Comparison of ENCODE assay signal across 9 cellular contexts in the genomic region with DNA sequence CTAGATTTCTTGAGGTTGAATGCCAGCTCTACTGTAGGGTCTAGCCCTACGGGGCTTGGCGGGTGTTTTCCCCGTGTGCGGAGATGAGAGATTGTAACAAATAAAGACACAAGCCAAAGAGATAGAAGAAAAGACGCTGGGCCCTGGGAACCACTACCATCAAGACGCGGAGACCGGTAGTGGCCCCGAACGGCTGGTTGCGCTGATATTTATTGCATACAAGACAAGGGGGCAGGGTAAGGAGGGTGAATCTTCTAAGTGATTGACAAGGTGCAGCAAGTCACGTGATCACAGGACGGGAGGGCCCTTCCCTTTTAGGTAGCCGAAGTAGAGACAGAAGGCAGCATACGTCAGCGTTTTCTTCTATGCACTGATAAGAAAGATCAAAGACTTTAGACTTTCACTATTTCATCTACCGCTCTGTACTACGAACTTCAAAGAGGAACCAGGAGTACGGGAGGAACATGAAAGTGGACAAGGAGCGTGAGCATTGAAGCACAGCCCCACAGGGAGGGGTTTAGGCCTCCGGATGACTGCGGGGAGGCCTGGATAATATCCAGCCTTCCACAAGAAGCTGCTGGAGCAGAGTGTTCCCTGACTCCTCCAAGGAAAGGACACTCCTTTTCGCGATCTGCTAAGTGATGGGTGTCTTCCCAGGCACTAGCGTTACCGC. TPM values are rescaled to one million over a fixed set of nuclear protein-coding genes. Genes with fewer than 3 reads are reported as not detected.
A peak's percentile ranks its signal among the peaks of the same experiment; 100 is the strongest.
DNase-seq lines count a peak whose midpoint lies in the region; TF ChIP-seq lines count a peak whose summit lies in the region.
"Not testable (repeated sequence)": the region's sequence is repeated elsewhere in the genome, so short reads cannot be mapped to it uniquely, and the experiment has no call there.
"Had no signal": no experiment of that assay in that cellular context is flagged by ENCODE, and none has a peak within 500 bp of the region (broad histone marks: within the 10 kb centered on the region; RNA-seq: fewer than 3 reads in every experiment).

No MANE protein-coding gene starts in this region.

- H3K4me2 ChIP-seq in Loucy (ENCODE audit: low read depth, low read length, poor library complexity, severe bottlenecking), result peak overlapping the region; percentile 72
- peak overlapping the region; percentile 70 for H3K4me2 ChIP-seq in hepatocyte
- H3K4me2 ChIP-seq in neural cell (ENCODE audit: low read length), result peak overlapping the region; percentile 72

- H3K4me1 ChIP-seq in Caco-2, result not testable (repeated sequence)
- H3K4me1 ChIP-seq in Loucy (ENCODE audit: insufficient read depth, low read length, poor library complexity, severe bottlenecking) (peaks cover 11% of the 10 kb centered on the region), hepatocyte (ENCODE audit: insufficient read depth) (peaks cover 19% of the 10 kb centered on the region)

- peak; percentile 77 to 89 for DNase-seq in Caco-2
- peak; percentile 36 to 96 (median 74) for DNase-seq in T-helper 2 cell
- DNase-seq in activated T-cell treated with anti-CD3 and anti-CD28 coated beads, Interleukin-2, amount 50 U/mL, for 1 hour, result peak; percentile 67
- peak; percentile 86 for DNase-seq in cerebellar cortex (ENCODE audit: low spot score)
- peak; percentile 84 for DNase-seq in hepatocyte (ENCODE audit: low spot score)
- DNase-seq in stimulated activated naive CD4-positive, alpha-beta T cell (lab: John Stamatoyannopoulos, UW), result peak; percentile 61 to 83 (median 71)

- intact Hi-C loops in Caco-2 (cut with micrococcal nuclease; ENCODE audit: unreplicated experiment), result loop anchor here (1.0 kb wide), 1 partner anchor 89 kb away; no protein-coding TSS in a partner anchor

- WGBS in hepatocyte (ENCODE audit: low lambda C conversion rate, missing lambda C conversion rate), result 8% methylated on average over 26 of the region's 26 CpGs

- H3K36me3 Mint-ChIP-seq in Caco-2 (ENCODE audit: insufficient read depth, unreplicated experiment), result peaks cover 14% of the 10 kb centered on the region

- H3K4me3 Mint-ChIP-seq in Caco-2 (ENCODE audit: unreplicated experiment), result peak overlapping the region; percentile 72

- TF ChIP-seq CTCF in Caco-2 (IDR thresholded peaks at IDR 0.05; ENCODE audit: insufficient read depth in 1 of 2, low read depth in 1 of 2, low read length in 1 of 2, severe bottlenecking in 1 of 2, unreplicated experiment in 1 of 2); Loucy (conservative IDR thresholded peaks at IDR 0.05; ENCODE audit: low read length); hepatocyte (IDR thresholded peaks at IDR 0.05; ENCODE audit: poor library complexity); neural cell (IDR thresholded peaks at IDR 0.05; ENCODE audit: poor library complexity, severe bottlenecking): not testable (repeated sequence)

- H3K36me3 ChIP-seq in Caco-2 (ENCODE audit: control insufficient read depth, insufficient read depth, low read length); Loucy (ENCODE audit: insufficient read depth, low read length); hepatocyte (replicated peaks; ENCODE audit: insufficient read depth, low read depth); neural cell (ENCODE audit: insufficient read depth, low read length): not testable (repeated sequence)

- H3K27ac ChIP-seq in hepatocyte, result peak overlapping the region; percentile 73
- H3K27ac ChIP-seq in neural cell (ENCODE audit: low read length), result peak overlapping the region; percentile 48

- POLR2A ChIA-PET in Caco-2 (lab: Charles Lee), result not testable (repeated sequence)

- not testable (repeated sequence) for H3K9me3 Mint-ChIP-seq in Caco-2 (ENCODE audit: unreplicated experiment)

- H3K9me3 ChIP-seq in Caco-2; Loucy (ENCODE audit: insufficient read depth, low read depth, low read length); hepatocyte (ENCODE audit: low read depth); neural cell (ENCODE audit: low read length): not testable (repeated sequence)

- TF ChIP-seq EP300 in neural cell (conservative IDR thresholded peaks at IDR 0.05; ENCODE audit: poor library complexity, severe bottlenecking), result not testable (repeated sequence)

- peak overlapping the region; percentile 30 for H3K4me3 ChIP-seq in Caco-2 (ENCODE audit: low read depth, low read length)
- peak overlapping the region; percentile 61 for H3K4me3 ChIP-seq in Loucy (ENCODE audit: low read length, poor library complexity, severe bottlenecking)
- not testable (repeated sequence) for H3K4me3 ChIP-seq in hepatocyte
- H3K4me3 ChIP-seq in neural cell (ENCODE audit: low read length), result peak overlapping the region; percentile 61

- H3K9ac ChIP-seq in Loucy (ENCODE audit: low read depth, low read length, poor library complexity, severe bottlenecking), result peak overlapping the region; percentile 6
- H3K9ac ChIP-seq in neural cell (ENCODE audit: low read length), result peak overlapping the region; percentile 53

- BruUV-seq in Caco-2 (replicated peaks; lab: Mats Ljungman, UMichigan), result not testable (repeated sequence)

- not testable (repeated sequence) for H3K27me3 Mint-ChIP-seq in Caco-2 (ENCODE audit: insufficient read depth, unreplicated experiment)

- not testable (repeated sequence) for H3K27me3 ChIP-seq in Caco-2 (replicated peaks; ENCODE audit: control insufficient read depth, insufficient read depth, low read length); Loucy (ENCODE audit: insufficient read depth, low read length, poor library complexity, severe bottlenecking)
- H3K27me3 ChIP-seq in hepatocyte (peaks cover 13% of the 10 kb centered on the region), neural cell (ENCODE audit: insufficient read depth, low read depth, low read length) (peaks cover 44% of the 10 kb centered on the region)

- CTCF ChIA-PET in Caco-2 (lab: Charles Lee), result interaction anchor here (0.6 to 1.8 kb wide), 6 partner anchors 11 to 297 kb away, joined by 3 to 30 read pairs (median 6); partner anchors contain the start of genes ASGR2 and SLC16A13

- H4K20me1 ChIP-seq in Loucy (ENCODE audit: insufficient read depth, low read length, poor library complexity, severe bottlenecking); hepatocyte (ENCODE audit: insufficient read depth, poor library complexity, severe bottlenecking); neural cell (ENCODE audit: insufficient read depth): not testable (repeated sequence)

- not testable (repeated sequence) for H3F3A ChIP-seq in Loucy (ENCODE audit: low read depth); neural cell (ENCODE audit: insufficient read depth, low read length, poor library complexity, severe bottlenecking)

- not testable (repeated sequence) for H3K79me2 ChIP-seq in Loucy (ENCODE audit: insufficient read depth, low read length); hepatocyte; neural cell (replicated peaks; ENCODE audit: insufficient read depth, low read length)

- H2AFZ ChIP-seq in Loucy (ENCODE audit: low read length), result peak overlapping the region; percentile 75
- H2AFZ ChIP-seq in hepatocyte, result peak overlapping the region; percentile 42
- peak overlapping the region; percentile 56 for H2AFZ ChIP-seq in neural cell (ENCODE audit: low read depth, low read length)

- peak overlapping the region; percentile 95 for H3K27ac Mint-ChIP-seq in Caco-2 (ENCODE audit: unreplicated experiment)

- not testable (repeated sequence) for H3K9me2 ChIP-seq in Loucy (replicated peaks; ENCODE audit: low read depth, low read length); hepatocyte (replicated peaks; ENCODE audit: insufficient read depth); neural cell (ENCODE audit: insufficient read depth, low read length)

- H3K4me1 Mint-ChIP-seq in Caco-2 (ENCODE audit: low read depth, unreplicated experiment), result not testable (repeated sequence)

- TF ChIP-seq RAD21 in neural cell (conservative IDR thresholded peaks at IDR 0.05), result not testable (repeated sequence)

RNA-seq across cellular contexts. Expression of gene SLC16A11, which starts 3.0 kb away (rescaled TPM):
- total RNA-seq in Caco-2 (2022) (0.35 and 0.43 TPM in 2 replicates), hepatocyte (0.93 TPM in 1 of 2 replicates, not detected in the other)
- polyA plus RNA-seq in hepatocyte (2.4 and 3.6 TPM in 2 replicates), neural cell (not detected in 2 replicates)
- not detected in 2 replicates for polyA minus RNA-seq in neural cell
- polyA plus RNA-seq: BJ had no signal

RNA-seq across cellular contexts. Expression of gene SLC16A13, which starts 11.0 kb away (rescaled TPM):
- total RNA-seq in Caco-2 (2022), result 7.1 and 8.7 TPM in 2 replicates
- total RNA-seq in hepatocyte, result 6.2 TPM in 2 replicates
- 18.8 and 21.1 TPM in 2 replicates for polyA plus RNA-seq in hepatocyte
- 0.90 TPM in 1 of 2 replicates, not detected in the other for polyA plus RNA-seq in neural cell
- 1.2 and 2.2 TPM in 2 replicates for polyA minus RNA-seq in neural cell

RNA-seq across cellular contexts. Expression of gene BCL6B, which starts 24.0 kb away (rescaled TPM):
- total RNA-seq in Caco-2 (2022) (not detected in 2 replicates), hepatocyte (0.53 and 1.1 TPM in 2 replicates)
- polyA plus RNA-seq in hepatocyte (0.95 and 1.1 TPM in 2 replicates), neural cell (not detected in 2 replicates)
- not detected in 2 replicates for polyA minus RNA-seq in neural cell
- polyA plus RNA-seq: BJ had no signal

RNA-seq across cellular contexts. Expression of gene CLEC10A, which starts 33.2 kb away (rescaled TPM):
- total RNA-seq in Caco-2 (2022) (not detected in 2 replicates), hepatocyte (0.24 and 0.37 TPM in 2 replicates)
- polyA plus RNA-seq in hepatocyte (0.17 and 0.21 TPM in 2 replicates), neural cell (not detected in 2 replicates)
- not detected in 2 replicates for polyA minus RNA-seq in neural cell
- polyA plus RNA-seq: BJ had no signal

RNA-seq across cellular contexts. Expression of gene RNASEK, which starts 34.4 kb away (rescaled TPM):
- 61.9 and 63.0 TPM in 2 replicates for total RNA-seq in Caco-2 (2022)
- total RNA-seq in hepatocyte, result 309 and 434 TPM in 2 replicates
- polyA plus RNA-seq in hepatocyte, result 889 and 995 TPM in 2 replicates
- 122 and 136 TPM in 2 replicates for polyA plus RNA-seq in neural cell
- polyA minus RNA-seq in neural cell, result 28.0 and 32.5 TPM in 2 replicates
